In the genomic region with DNA sequence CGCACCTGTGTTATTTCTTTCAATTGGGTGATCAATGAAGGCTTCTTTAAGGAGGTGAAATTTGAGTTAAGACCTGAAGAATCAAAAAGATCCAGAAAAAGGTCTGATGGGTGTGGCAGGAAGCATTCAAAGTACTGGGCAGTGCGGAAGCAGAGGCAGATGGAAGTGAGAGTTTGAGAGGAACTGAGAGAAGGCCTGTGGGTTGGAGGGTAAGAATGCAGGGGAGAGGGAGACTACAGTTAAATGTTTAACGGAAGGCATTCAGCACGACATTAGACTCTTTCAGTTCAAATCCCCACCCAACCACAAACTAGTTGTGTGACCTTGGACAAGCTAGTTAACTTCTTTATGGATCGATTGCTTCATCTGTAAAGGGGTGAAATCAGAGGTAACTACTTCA, we compare ENCODE assay signal across 13 cellular contexts. TPM values are rescaled to one million over a fixed set of nuclear protein-coding genes. Genes with fewer than 3 reads are reported as not detected.
DNase-seq lines count a peak whose midpoint lies in the region; ATAC-seq lines count a peak whose summit lies in the region.
"Had no signal": no experiment of that assay in that cellular context is flagged by ENCODE, and none has a peak within 500 bp of the region (broad histone marks: within the 10 kb centered on the region; RNA-seq: fewer than 3 reads in every experiment).

No MANE protein-coding gene starts in this region.

- H3K9me3 Mint-ChIP-seq in dendritic cell treated with granulocyte-macrophage colony-stimulating factor and Interleukin-4, amounts not matched to agents 40 ng/mL and 50 ng/mL, for 4 days, result no peaks in the 10 kb centered on the region
- H3K9me3 Mint-ChIP-seq in activated T-cell treated with anti-CD3 and anti-CD28 coated beads, Interleukin-2, amount 50 U/mL, for 24 hours, result no peaks in the 10 kb centered on the region
- H3K9me3 Mint-ChIP-seq: activated T-helper 2 cell treated with anti-CD3 and anti-CD28 coated beads, Interferon-gamma antibody, Interleukin-2, Interleukin-4, amounts not matched to agents 10 μg/mL and 5 μg/mL and 100 μg/mL, durations not matched to agents 14 hours and 24 hours and 36 hours had no signal

- H3K27me3 Mint-ChIP-seq in dendritic cell treated with granulocyte-macrophage colony-stimulating factor and Interleukin-4, amounts not matched to agents 40 ng/mL and 50 ng/mL, for 4 days, result no peaks in the 10 kb centered on the region
- no peaks in the 10 kb centered on the region for H3K27me3 Mint-ChIP-seq in activated T-cell treated with anti-CD3 and anti-CD28 coated beads, Interleukin-2, amount 50 U/mL, for 24 hours

- no peak overlapping the region for H3K4me3 Mint-ChIP-seq in dendritic cell treated with granulocyte-macrophage colony-stimulating factor and Interleukin-4, amounts not matched to agents 40 ng/mL and 50 ng/mL, for 4 days
- no peak overlapping the region for H3K4me3 Mint-ChIP-seq in activated T-cell treated with anti-CD3 and anti-CD28 coated beads, Interleukin-2, amount 50 U/mL, for 24 hours

- H3K27ac Mint-ChIP-seq in dendritic cell treated with granulocyte-macrophage colony-stimulating factor and Interleukin-4, amounts not matched to agents 40 ng/mL and 50 ng/mL, for 4 days, result peak overlapping the region; percentile 55
- H3K27ac Mint-ChIP-seq in activated T-cell treated with anti-CD3 and anti-CD28 coated beads, Interleukin-2, amount 50 U/mL, for 24 hours, result no peak overlapping the region
- H3K27ac Mint-ChIP-seq: activated T-helper 2 cell treated with anti-CD3 and anti-CD28 coated beads, Interferon-gamma antibody, Interleukin-2, Interleukin-4, amounts not matched to agents 10 μg/mL and 5 μg/mL and 100 μg/mL, durations not matched to agents 14 hours and 24 hours and 36 hours had no signal

- ATAC-seq in GM18861 (IDR thresholded peaks at IDR 0.05; ENCODE audit: unreplicated experiment), result peak; percentile 98
- ATAC-seq in GM21619 (IDR thresholded peaks at IDR 0.05; ENCODE audit: unreplicated experiment), result peak; percentile 96
- ATAC-seq in HG03280 (IDR thresholded peaks at IDR 0.05; ENCODE audit: unreplicated experiment), result peak; percentile 87
- ATAC-seq: pancreas had no signal

- intact Hi-C loops in dendritic cell treated with granulocyte-macrophage colony-stimulating factor and Interleukin-4, amounts not matched to agents 40 ng/mL and 50 ng/mL, for 4 days (cut with micrococcal nuclease), result loop anchor here (5.0 kb wide), 1 partner anchor 43 kb away; no protein-coding TSS in a partner anchor

- DNase-seq in DMS53 (lab: John Stamatoyannopoulos, UW) (no peak), GF-D8 (lab: John Stamatoyannopoulos, UW) (no peak), HT-29 (ENCODE audit: low spot score) (no peak)
- no peak for DNase-seq in activated T-cell treated with anti-CD3 and anti-CD28 coated beads, Interleukin-2, amount 50 U/mL, for 24 hours
- DNase-seq: cortex of kidney, DND-41, pancreas, T-helper 1 cell had no signal

- peaks cover 56% of the 10 kb centered on the region for H3K4me1 Mint-ChIP-seq in dendritic cell treated with granulocyte-macrophage colony-stimulating factor and Interleukin-4, amounts not matched to agents 40 ng/mL and 50 ng/mL, for 4 days (ENCODE audit: low read depth)
- H3K4me1 Mint-ChIP-seq in activated T-cell treated with anti-CD3 and anti-CD28 coated beads, Interleukin-2, amount 50 U/mL, for 24 hours (ENCODE audit: low read depth), result peaks cover 7% of the 10 kb centered on the region

- no peaks in the 10 kb centered on the region for H3K36me3 Mint-ChIP-seq in dendritic cell treated with granulocyte-macrophage colony-stimulating factor and Interleukin-4, amounts not matched to agents 40 ng/mL and 50 ng/mL, for 4 days (ENCODE audit: low read depth)
- H3K36me3 Mint-ChIP-seq in activated T-cell treated with anti-CD3 and anti-CD28 coated beads, Interleukin-2, amount 50 U/mL, for 24 hours (ENCODE audit: low read depth), result no peaks in the 10 kb centered on the region

RNA-seq across cellular contexts. Expression of gene GCM1, which starts 50.5 kb away (rescaled TPM):
- total RNA-seq in HT-29 (2014; rRNA removed; shearing (Covaris generic)), result not detected in 2 replicates
- total RNA-seq: activated T-helper 2 cell treated with anti-CD3 and anti-CD28 coated beads, Interferon-gamma antibody, Interleukin-2, Interleukin-4, amounts not matched to agents 10 μg/mL and 5 μg/mL and 100 μg/mL, durations not matched to agents 14 hours and 24 hours and 36 hours; pancreas had no signal
